In genomic region chr7:155219947-155220769, GRCh38 we compare ENCODE assay signal across 1 cellular context.
A peak's percentile ranks its signal among the peaks of the same experiment; 100 is the strongest.
TF ChIP-seq lines count a peak whose summit lies in the region.

No MANE protein-coding gene starts in this region.

TF ChIP-seq in HEK293, 187 proteins besides CTCF, POLR2A, EP300 and RAD21 (continued from another document):
- TF ChIP-seq ZBTB10 (tag by site-specific recombination; IDR thresholded peaks at IDR 0.05) (no peak), ZIC2 (tag by site-specific recombination; IDR thresholded peaks at IDR 0.05) (peak; percentile 98), MZF1 (tag by site-specific recombination; IDR thresholded peaks at IDR 0.05; ENCODE audit: borderline replicate concordance) (no peak), HIC1 (tag by site-specific recombination; IDR thresholded peaks at IDR 0.05) (no peak), ZNF529 (tag by site-specific recombination; IDR thresholded peaks at IDR 0.05; ENCODE audit: insufficient replicate concordance) (no peak), ZSCAN16 (tag by site-specific recombination; IDR thresholded peaks at IDR 0.05) (no peak), ZNF391 (tag by site-specific recombination; IDR thresholded peaks at IDR 0.05; ENCODE audit: borderline replicate concordance, low read depth) (no peak), ZBTB8A (tag by site-specific recombination; IDR thresholded peaks at IDR 0.05) (0 out of 2 replicates have a peak, but pooled peaks have one; percentile 6), ZNF585B (tag by site-specific recombination; IDR thresholded peaks at IDR 0.05) (no peak), ZNF747 (tag by site-specific recombination; IDR thresholded peaks at IDR 0.05) (no peak), ZNF37A (tag by site-specific recombination; IDR thresholded peaks at IDR 0.05) (no peak), ZNF175 (tag by site-specific recombination; IDR thresholded peaks at IDR 0.05) (no peak), TRIM28 (IDR thresholded peaks at IDR 0.05; ENCODE audit: borderline replicate concordance, low read length) (no peak)
- TF ChIP-seq, protein P1, sequence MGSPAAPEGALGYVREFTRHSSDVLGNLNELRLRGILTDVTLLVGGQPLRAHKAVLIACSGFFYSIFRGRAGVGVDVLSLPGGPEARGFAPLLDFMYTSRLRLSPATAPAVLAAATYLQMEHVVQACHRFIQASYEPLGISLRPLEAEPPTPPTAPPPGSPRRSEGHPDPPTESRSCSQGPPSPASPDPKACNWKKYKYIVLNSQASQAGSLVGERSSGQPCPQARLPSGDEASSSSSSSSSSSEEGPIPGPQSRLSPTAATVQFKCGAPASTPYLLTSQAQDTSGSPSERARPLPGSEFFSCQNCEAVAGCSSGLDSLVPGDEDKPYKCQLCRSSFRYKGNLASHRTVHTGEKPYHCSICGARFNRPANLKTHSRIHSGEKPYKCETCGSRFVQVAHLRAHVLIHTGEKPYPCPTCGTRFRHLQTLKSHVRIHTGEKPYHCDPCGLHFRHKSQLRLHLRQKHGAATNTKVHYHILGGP (tag by site-specific recombination; IDR thresholded peaks at IDR 0.05), result no peak
- TF ChIP-seq, protein P2, sequence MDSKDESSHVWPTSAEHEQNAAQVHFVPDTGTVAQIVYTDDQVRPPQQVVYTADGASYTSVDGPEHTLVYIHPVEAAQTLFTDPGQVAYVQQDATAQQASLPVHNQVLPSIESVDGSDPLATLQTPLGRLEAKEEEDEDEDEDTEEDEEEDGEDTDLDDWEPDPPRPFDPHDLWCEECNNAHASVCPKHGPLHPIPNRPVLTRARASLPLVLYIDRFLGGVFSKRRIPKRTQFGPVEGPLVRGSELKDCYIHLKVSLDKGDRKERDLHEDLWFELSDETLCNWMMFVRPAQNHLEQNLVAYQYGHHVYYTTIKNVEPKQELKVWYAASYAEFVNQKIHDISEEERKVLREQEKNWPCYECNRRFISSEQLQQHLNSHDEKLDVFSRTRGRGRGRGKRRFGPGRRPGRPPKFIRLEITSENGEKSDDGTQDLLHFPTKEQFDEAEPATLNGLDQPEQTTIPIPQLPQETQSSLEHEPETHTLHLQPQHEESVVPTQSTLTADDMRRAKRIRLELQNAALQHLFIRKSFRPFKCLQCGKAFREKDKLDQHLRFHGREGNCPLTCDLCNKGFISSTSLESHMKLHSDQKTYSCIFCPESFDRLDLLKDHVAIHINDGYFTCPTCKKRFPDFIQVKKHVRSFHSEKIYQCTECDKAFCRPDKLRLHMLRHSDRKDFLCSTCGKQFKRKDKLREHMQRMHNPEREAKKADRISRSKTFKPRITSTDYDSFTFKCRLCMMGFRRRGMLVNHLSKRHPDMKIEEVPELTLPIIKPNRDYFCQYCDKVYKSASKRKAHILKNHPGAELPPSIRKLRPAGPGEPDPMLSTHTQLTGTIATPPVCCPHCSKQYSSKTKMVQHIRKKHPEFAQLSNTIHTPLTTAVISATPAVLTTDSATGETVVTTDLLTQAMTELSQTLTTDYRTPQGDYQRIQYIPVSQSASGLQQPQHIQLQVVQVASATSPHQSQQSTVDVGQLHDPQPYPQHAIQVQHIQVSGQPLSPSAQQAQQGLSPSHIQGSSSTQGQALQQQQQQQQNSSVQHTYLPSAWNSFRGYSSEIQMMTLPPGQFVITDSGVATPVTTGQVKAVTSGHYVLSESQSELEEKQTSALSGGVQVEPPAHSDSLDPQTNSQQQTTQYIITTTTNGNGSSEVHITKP (tag by site-specific recombination; IDR thresholded peaks at IDR 0.05), result peak; percentile 76
- TF ChIP-seq, protein P3, sequence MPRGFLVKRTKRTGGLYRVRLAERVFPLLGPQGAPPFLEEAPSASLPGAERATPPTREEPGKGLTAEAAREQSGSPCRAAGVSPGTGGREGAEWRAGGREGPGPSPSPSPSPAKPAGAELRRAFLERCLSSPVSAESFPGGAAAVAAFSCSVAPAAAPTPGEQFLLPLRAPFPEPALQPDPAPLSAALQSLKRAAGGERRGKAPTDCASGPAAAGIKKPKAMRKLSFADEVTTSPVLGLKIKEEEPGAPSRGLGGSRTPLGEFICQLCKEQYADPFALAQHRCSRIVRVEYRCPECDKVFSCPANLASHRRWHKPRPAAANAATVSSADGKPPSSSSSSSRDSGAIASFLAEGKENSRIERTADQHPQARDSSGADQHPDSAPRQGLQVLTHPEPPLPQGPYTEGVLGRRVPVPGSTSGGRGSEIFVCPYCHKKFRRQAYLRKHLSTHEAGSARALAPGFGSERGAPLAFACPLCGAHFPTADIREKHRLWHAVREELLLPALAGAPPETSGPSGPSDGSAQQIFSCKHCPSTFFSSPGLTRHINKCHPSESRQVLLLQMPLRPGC (tag by site-specific recombination; IDR thresholded peaks at IDR 0.05), result no peak
